Comparison of ENCODE assay signal across 8 cellular contexts in genomic region chr10:21534611-21535493, GRCh38. TPM values are rescaled to one million over a fixed set of nuclear protein-coding genes. Genes with fewer than 3 reads are reported as not detected.
DNase-seq lines count a peak whose midpoint lies in the region; ATAC-seq and TF ChIP-seq lines count a peak whose summit lies in the region.

No MANE protein-coding gene starts in this region.

- no peak for TF ChIP-seq EP300 in gastroesophageal sphincter (IDR thresholded peaks at IDR 0.05)

- DNase-seq in GM06990 (ENCODE audit: extremely low read depth, insufficient read length), result peak; percentile 46
- DNase-seq in RPMI8226, result peak; percentile 68
- peak in 3 of 4 experiments; percentile 17 to 44 (median 28) for DNase-seq in activated naive CD4-positive, alpha-beta T cell (lab: John Stamatoyannopoulos, UW)
- DNase-seq in aorta, result peak; percentile 76 to 81
- DNase-seq in NK-92 (lab: John Stamatoyannopoulos, UW; ENCODE audit: unreplicated experiment), result no peak

- intact Hi-C loops in aorta (cut with DNase I), result loop anchor here in 1 of 2 donors (5.0 kb wide), 1 partner anchor 38 kb away; no protein-coding TSS in a partner anchor

- H3K36me3 ChIP-seq in GM06990 (ENCODE audit: control insufficient read depth, insufficient read depth, low read length), result no peaks in the 10 kb centered on the region; the same call in none of the 2 replicates
- peaks cover 0 to 32% of the 10 kb centered on the region in 2 donors for H3K36me3 ChIP-seq in gastroesophageal sphincter
- H3K36me3 ChIP-seq in neuron (ENCODE audit: insufficient read depth, low read length), result peaks cover 19% of the 10 kb centered on the region
- H3K36me3 ChIP-seq in aorta (ENCODE audit: control insufficient read depth in 1 of 2, insufficient read depth in 2 of 2, low read length in 1 of 2), result no peaks in the 10 kb centered on the region

- peak; percentile 14 for TF ChIP-seq CTCF in GM06990 (IDR thresholded peaks at IDR 0.05; ENCODE audit: insufficient read depth, low read length, poor library complexity, severe bottlenecking)
- peak in 1 of 4 experiments; percentile 46 for TF ChIP-seq CTCF in gastroesophageal sphincter (IDR thresholded peaks at IDR 0.05)

- peak overlapping the region; percentile 70 to 98 (median 96) for H3K27ac ChIP-seq in gastroesophageal sphincter
- peak overlapping the region; percentile 33 to 55 for H3K27ac ChIP-seq in aorta (ENCODE audit: low read depth in 1 of 2, low read length in 2 of 2)

- H3K9me3 ChIP-seq in gastroesophageal sphincter (no peaks in the 10 kb centered on the region), neuron (ENCODE audit: low read length) (no peaks in the 10 kb centered on the region), aorta (ENCODE audit: control insufficient read depth, low read length) (no peaks in the 10 kb centered on the region)

- H2AFZ ChIP-seq in neuron (ENCODE audit: low read depth, low read length), result no peak overlapping the region

- H3K4me1 ChIP-seq in gastroesophageal sphincter (peaks cover 3 to 61% (median 5%) of the 10 kb centered on the region in 3 donors), neuron (ENCODE audit: insufficient read depth, low read length) (peaks cover 44% of the 10 kb centered on the region), aorta (ENCODE audit: control insufficient read depth in 1 of 2, insufficient read depth in 2 of 2, low read length in 2 of 2) (no peaks in the 10 kb centered on the region)

- 0% methylated on average over 3 of the region's 96 CpGs; no CpG with 5 or more reads in 1 of the 2 donors for WGBS in gastroesophageal sphincter (ENCODE audit: low coverage in 1 of 2), 2 donors
- WGBS in aorta, 2 donors, result 1% methylated on average over 58 to 96 of the region's 96 CpGs

- no peak for TF ChIP-seq POLR2A in gastroesophageal sphincter (IDR thresholded peaks at IDR 0.05)

- H3K27me3 ChIP-seq in GM06990 (replicated peaks; ENCODE audit: control insufficient read depth, insufficient read depth, low read length), result no peaks in the 10 kb centered on the region
- no peaks in the 10 kb centered on the region for H3K27me3 ChIP-seq in gastroesophageal sphincter
- H3K27me3 ChIP-seq in neuron (ENCODE audit: insufficient read depth, low read length), result no peaks in the 10 kb centered on the region
- H3K27me3 ChIP-seq in aorta (ENCODE audit: control insufficient read depth in 1 of 2, insufficient read depth in 2 of 2, low read length in 1 of 2), result no peaks in the 10 kb centered on the region

- H3K4me3 ChIP-seq in GM06990 (replicated peaks; ENCODE audit: low read depth, low read length) (peak overlapping the region; percentile 93), gastroesophageal sphincter (peak overlapping the region; percentile 68 to 91), neuron (ENCODE audit: low read length) (peak overlapping the region; percentile 88), aorta (ENCODE audit: low read length in 2 of 2) (peak overlapping the region; percentile 75 to 95)

- ATAC-seq in HG02798 (IDR thresholded peaks at IDR 0.05; ENCODE audit: poor library complexity, unreplicated experiment) (peak; percentile 22), gastroesophageal sphincter (peak; percentile 16), aorta (ENCODE audit: low FRiP score) (peak; percentile 3)

RNA-seq across cellular contexts. Expression of gene MLLT10, which starts 0.8 kb away (rescaled TPM):
- total RNA-seq in gastroesophageal sphincter (10 to 100 TPM; 27.2 to 52.1 (median 39.0) TPM), aorta (10 to 100 TPM; 35.5 to 75.3 TPM)
- 10 to 100 TPM in 1 of 2 donors, 1 to 10 TPM in 1; 8.4 to 17.1 TPM for polyA plus RNA-seq in aorta

RNA-seq across cellular contexts. Expression of gene SKIDA1, which starts 9.4 kb away (rescaled TPM):
- 1 to 10 TPM in 2 of 4 donors, under 1 TPM in 2; 0.74 to 6.5 (median 2.1) TPM for total RNA-seq in gastroesophageal sphincter
- total RNA-seq in aorta, result 1 to 10 TPM; 1.2 to 1.4 TPM
- polyA plus RNA-seq in aorta, result under 1 TPM; 0.15 to 0.75 TPM
